Comparison of ENCODE assay signal across 8 cellular contexts in genomic region chr6:158536891-158537798, GRCh38. TPM values are rescaled to one million over a fixed set of nuclear protein-coding genes. Genes with fewer than 3 reads are reported as not detected.
DNase-seq lines count a peak whose midpoint lies in the region; ATAC-seq and TF ChIP-seq lines count a peak whose summit lies in the region.

No MANE protein-coding gene starts in this region.

- H3K9ac ChIP-seq in ES-I3 (ENCODE audit: low read depth, low read length): peak overlapping the region; percentile 70; the same call in 1 of the 2 replicates

- H3K4me3 ChIP-seq in right cardiac atrium (ENCODE audit: low read length): peak overlapping the region; percentile 49
- peak overlapping the region; percentile 64 for H3K4me3 ChIP-seq in retinal pigment epithelial cell (ENCODE audit: low read length)

- peak; percentile 69 to 74 for ATAC-seq in activated naive CD4-positive, alpha-beta T cell treated with anti-CD3 and anti-CD28 coated beads, Interleukin-2, amount 50 U/mL, for 72 hours
- peak; percentile 73 to 82 for ATAC-seq in right cardiac atrium

- intact Hi-C loops in right cardiac atrium (cut with DNase I): no loop called here

- 3% methylated on average over 93 of the region's 94 CpGs for WGBS in right cardiac atrium

- TF ChIP-seq CTCF in retinal pigment epithelial cell (conservative IDR thresholded peaks at IDR 0.05; ENCODE audit: low read depth, low read length): no peak

- H3K27ac Mint-ChIP-seq in activated naive CD4-positive, alpha-beta T cell treated with anti-CD3 and anti-CD28 coated beads, Interleukin-2, amount 50 U/mL, for 72 hours: no peak overlapping the region

- H3K9me3 ChIP-seq in ES-I3 (ENCODE audit: control insufficient read depth, insufficient read depth, low read length) (no peaks in the 10 kb centered on the region), right cardiac atrium (ENCODE audit: control insufficient read depth, low read length) (no peaks in the 10 kb centered on the region)

- H3K4me1 ChIP-seq in ES-I3 (ENCODE audit: insufficient read depth, low read length): peaks cover 5% of the 10 kb centered on the region
- no peaks in the 10 kb centered on the region for H3K4me1 ChIP-seq in right cardiac atrium (ENCODE audit: control insufficient read depth, insufficient read depth, low read length)

- H3K9me3 Mint-ChIP-seq in activated naive CD4-positive, alpha-beta T cell treated with anti-CD3 and anti-CD28 coated beads, Interleukin-2, amount 50 U/mL, for 72 hours: peaks cover 0 to 4% of the 10 kb centered on the region in 2 donors

- peaks cover 0 to 6% of the 10 kb centered on the region in 2 donors for H3K36me3 Mint-ChIP-seq in activated naive CD4-positive, alpha-beta T cell treated with anti-CD3 and anti-CD28 coated beads, Interleukin-2, amount 50 U/mL, for 72 hours

- no peaks in the 10 kb centered on the region for H3K27me3 ChIP-seq in right cardiac atrium (ENCODE audit: control insufficient read depth, insufficient read depth)

- H3K36me3 ChIP-seq in ES-I3 (ENCODE audit: insufficient read depth, low read length): no peaks in the 10 kb centered on the region

- DNase-seq in NCI-H2171 (lab: John Stamatoyannopoulos, UW) (peak; percentile 64), right cardiac atrium (peak; percentile 43 to 81 (median 64)), retinal pigment epithelial cell (ENCODE audit: low read depth) (no peak), NCI-H226 (no peak), HT-29 (ENCODE audit: low spot score) (no peak), C1 segment of cervical spinal cord (lab: John Stamatoyannopoulos, UW) (no peak)
- DNase-seq in activated naive CD4-positive, alpha-beta T cell treated with anti-CD3 and anti-CD28 coated beads, Interleukin-2, amount 50 U/mL, for 72 hours (ENCODE audit: low spot score in 2 of 2): peak; percentile 10 to 51

- no peak overlapping the region for H3K27ac ChIP-seq in right cardiac atrium (ENCODE audit: low read length)

RNA-seq across cellular contexts. Expression of gene TMEM181, which starts 22.7 kb away (rescaled TPM):
- 10 to 100 TPM; 11.9 to 12.3 TPM for total RNA-seq in activated naive CD4-positive, alpha-beta T cell treated with anti-CD3 and anti-CD28 coated beads, Interleukin-2, amount 50 U/mL, for 72 hours
- 10 to 100 TPM; 16.0 to 24.5 (median 18.7) TPM for total RNA-seq in right cardiac atrium
- polyA plus RNA-seq in right cardiac atrium: 7.4 TPM
- 15.4 and 15.8 TPM in 2 replicates for total RNA-seq in HT-29 (2014; rRNA removed; shearing (Covaris generic))

Comparison
In these comparisons a context has a peak if more than half of its experiments do, and no peak if none do; other contexts are left out.
1. DNase-seq: peak in NCI-H2171 (single experiment), activated naive CD4-positive, alpha-beta T cell treated with anti-CD3 and anti-CD28 coated beads, Interleukin-2, amount 50 U/mL, for 72 hours (2 of 2) and right cardiac atrium (3 of 3); none in retinal pigment epithelial cell (single experiment), NCI-H226 (single experiment), HT-29 (single experiment) and C1 segment of cervical spinal cord (0 of 14).